18 cellular contexts compared by ENCODE assay signal in the genomic region with DNA sequence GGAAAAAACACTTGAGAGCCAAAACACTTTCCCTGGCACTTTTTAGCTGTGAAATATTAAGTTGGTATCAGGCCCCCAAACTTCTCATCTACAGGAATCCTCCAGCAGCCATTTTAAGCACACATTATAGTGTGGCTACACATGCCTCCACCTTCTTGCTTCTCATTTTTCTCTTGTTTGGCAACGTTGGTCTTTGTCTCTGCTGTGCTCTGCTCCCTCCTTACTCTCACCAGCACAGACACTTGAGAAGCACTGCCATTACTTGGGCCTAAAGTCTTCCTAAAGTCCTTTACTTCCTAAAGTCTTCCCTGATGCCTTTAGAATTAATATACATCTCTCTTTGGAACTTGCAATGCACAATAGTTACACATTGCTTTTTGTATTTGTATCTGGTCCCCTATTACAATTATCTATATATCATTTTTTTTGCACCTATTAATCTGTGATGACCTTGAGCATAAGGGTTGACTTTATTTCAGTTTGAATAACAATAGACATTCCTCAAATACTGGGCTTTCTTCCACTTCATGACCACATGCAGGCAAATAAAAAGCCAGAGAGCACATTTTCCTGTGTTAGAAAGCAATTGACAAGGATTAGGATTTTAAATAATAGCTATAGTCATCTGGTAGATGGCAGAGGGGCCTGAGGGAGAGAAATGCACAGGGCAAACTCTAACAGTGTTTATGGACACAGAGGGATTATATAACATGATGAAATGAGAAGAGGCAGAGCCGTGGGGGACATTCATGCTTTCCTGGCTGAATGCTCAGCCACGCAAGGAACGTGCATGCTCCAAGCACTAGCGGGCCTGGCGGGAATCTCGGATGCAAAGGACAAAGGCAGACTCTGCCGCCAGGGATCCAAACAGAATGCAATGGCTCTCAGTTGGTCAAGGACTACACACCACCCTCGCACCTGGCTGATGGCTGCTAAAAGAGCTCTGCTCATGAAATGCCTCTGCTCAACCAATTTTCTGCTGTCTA.
"Had no signal": no experiment of that assay in that cellular context is flagged by ENCODE, and none has a peak within 500 bp of the region (broad histone marks: within the 10 kb centered on the region; RNA-seq: fewer than 3 reads in every experiment).

No MANE protein-coding gene starts in this region.

- DNase-seq: activated CD4-positive, alpha-beta T cell treated with anti-CD3 and anti-CD28 coated beads, Interleukin-2, amount 10 ng/mL, durations not matched to agents 24 days and 14 days; activated CD8-positive, alpha-beta memory T cell treated with anti-CD3 and anti-CD28 coated beads for 24 hours; activated naive CD4-positive, alpha-beta T cell treated with anti-CD3 and anti-CD28 coated beads for 36 hours; activated T-cell treated with anti-CD3 and anti-CD28 coated beads for 4 hours; cortex of kidney; erythroblast; hypothalamus; islet precursor cell; left ventricle myocardium inferior; pancreas; stimulated activated CD4-positive, alpha-beta T cell treated with anti-CD3 and anti-CD28 coated beads, Interleukin-4, amount 100 ng/mL, for 24 hours; T-helper 1 cell; testis; upper lobe of right lung had no signal

- H3K36me3 Mint-ChIP-seq: memory B cell; natural killer cell treated with Interleukin-12 subunit alpha and Interleukin-12 subunit beta and Interleukin-15 and Interleukin-18, amount 100 ng/mL, for 72 hours had no signal

- H3K27ac Mint-ChIP-seq: activated CD4-positive, alpha-beta T cell treated with anti-CD3 and anti-CD28 coated beads, Interleukin-2, amount 10 ng/mL, durations not matched to agents 24 days and 14 days; activated naive CD4-positive, alpha-beta T cell treated with anti-CD3 and anti-CD28 coated beads for 36 hours; activated T-helper 17 cell treated with anti-CD3 and anti-CD28 coated beads, Interleukin-2, amount 50 U/mL, for 72 hours; memory B cell; natural killer cell treated with Interleukin-12 subunit alpha and Interleukin-12 subunit beta and Interleukin-15 and Interleukin-18, amount 100 ng/mL, for 72 hours; stimulated activated naive CD8-positive, alpha-beta T cell treated with anti-CD3 and anti-CD28 coated beads, Interleukin-15, Interleukin-2, amounts not matched to agents 100 ng/mL and 50 ng/mL, for 24 hours had no signal

- H3K9me3 Mint-ChIP-seq: activated CD4-positive, alpha-beta T cell treated with anti-CD3 and anti-CD28 coated beads, Interleukin-2, amount 10 ng/mL, durations not matched to agents 24 days and 14 days; stimulated activated naive CD8-positive, alpha-beta T cell treated with anti-CD3 and anti-CD28 coated beads, Interleukin-15, Interleukin-2, amounts not matched to agents 100 ng/mL and 50 ng/mL, for 24 hours had no signal

- H3K4me1 Mint-ChIP-seq: activated CD4-positive, alpha-beta T cell treated with anti-CD3 and anti-CD28 coated beads, Interleukin-2, amount 10 ng/mL, durations not matched to agents 24 days and 14 days; activated T-helper 17 cell treated with anti-CD3 and anti-CD28 coated beads, Interleukin-2, amount 50 U/mL, for 72 hours; memory B cell had no signal

- H3K9me3 ChIP-seq: left ventricle myocardium inferior, pancreas, testis, upper lobe of right lung had no signal

- ATAC-seq: activated T-helper 17 cell treated with anti-CD3 and anti-CD28 coated beads, Interleukin-2, amount 50 U/mL, for 72 hours; natural killer cell treated with Interleukin-12 subunit alpha and Interleukin-12 subunit beta and Interleukin-15 and Interleukin-18, amount 100 ng/mL, for 72 hours; pancreas; upper lobe of right lung had no signal

- H3K36me3 ChIP-seq: left ventricle myocardium inferior, pancreas, upper lobe of right lung had no signal

- H3K4me3 ChIP-seq: left ventricle myocardium inferior, pancreas, testis, upper lobe of right lung had no signal

- H3K27me3 Mint-ChIP-seq: activated CD4-positive, alpha-beta T cell treated with anti-CD3 and anti-CD28 coated beads, Interleukin-2, amount 10 ng/mL, durations not matched to agents 24 days and 14 days; activated T-helper 17 cell treated with anti-CD3 and anti-CD28 coated beads, Interleukin-2, amount 50 U/mL, for 72 hours; memory B cell; natural killer cell treated with Interleukin-12 subunit alpha and Interleukin-12 subunit beta and Interleukin-15 and Interleukin-18, amount 100 ng/mL, for 72 hours; stimulated activated naive CD8-positive, alpha-beta T cell treated with anti-CD3 and anti-CD28 coated beads, Interleukin-15, Interleukin-2, amounts not matched to agents 100 ng/mL and 50 ng/mL, for 24 hours had no signal

- H3K27me3 ChIP-seq: pancreas, testis, upper lobe of right lung had no signal

- H3K4me3 Mint-ChIP-seq: activated CD4-positive, alpha-beta T cell treated with anti-CD3 and anti-CD28 coated beads, Interleukin-2, amount 10 ng/mL, durations not matched to agents 24 days and 14 days; activated naive CD4-positive, alpha-beta T cell treated with anti-CD3 and anti-CD28 coated beads for 36 hours; activated T-helper 17 cell treated with anti-CD3 and anti-CD28 coated beads, Interleukin-2, amount 50 U/mL, for 72 hours; memory B cell; natural killer cell treated with Interleukin-12 subunit alpha and Interleukin-12 subunit beta and Interleukin-15 and Interleukin-18, amount 100 ng/mL, for 72 hours; stimulated activated naive CD8-positive, alpha-beta T cell treated with anti-CD3 and anti-CD28 coated beads, Interleukin-15, Interleukin-2, amounts not matched to agents 100 ng/mL and 50 ng/mL, for 24 hours had no signal

- H3K27ac ChIP-seq: left ventricle myocardium inferior, pancreas, testis, upper lobe of right lung had no signal

- H3K4me1 ChIP-seq: left ventricle myocardium inferior, pancreas, testis, upper lobe of right lung had no signal
